8 cellular contexts compared by ENCODE assay signal in the genomic region with DNA sequence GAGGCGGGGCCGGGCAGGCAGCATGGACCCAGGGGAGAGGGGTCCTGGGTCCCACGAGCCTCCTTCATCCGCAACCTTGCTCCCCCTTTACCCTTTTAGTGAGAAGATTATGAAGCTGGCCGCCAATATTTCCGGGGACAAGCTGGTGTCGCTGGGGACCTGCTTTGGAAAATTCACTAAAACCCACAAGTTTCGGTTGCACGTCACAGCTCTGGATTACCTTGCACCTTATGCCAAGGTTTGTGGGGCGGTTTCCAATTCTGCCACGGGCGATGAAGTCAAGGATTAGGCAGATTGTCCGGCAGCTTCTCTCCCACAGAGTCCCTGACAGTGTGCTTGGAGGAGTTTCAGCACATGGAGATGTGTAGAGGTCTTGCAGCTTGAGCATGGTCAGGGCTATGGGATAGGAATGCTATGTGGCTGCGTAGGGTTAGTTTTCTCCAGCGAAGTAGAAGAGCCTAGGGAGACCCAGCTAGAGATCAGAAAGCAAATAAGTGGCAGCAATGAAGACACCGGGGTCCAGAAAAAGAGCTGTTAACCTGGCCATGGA. TPM values are rescaled to one million over a fixed set of nuclear protein-coding genes. Genes with fewer than 3 reads are reported as not detected.
A peak's percentile ranks its signal among the peaks of the same experiment; 100 is the strongest.
DNase-seq lines count a peak whose midpoint lies in the region; ATAC-seq and TF ChIP-seq lines count a peak whose summit lies in the region.

No MANE protein-coding gene starts in this region.

- H3K9me3 Mint-ChIP-seq in progenitor cell of endocrine pancreas (ENCODE audit: low read depth) = no peaks in the 10 kb centered on the region

- no peaks in the 10 kb centered on the region for H3K27me3 Mint-ChIP-seq in progenitor cell of endocrine pancreas

- H3K4me3 Mint-ChIP-seq in progenitor cell of endocrine pancreas (ENCODE audit: low read depth) = peak overlapping the region; percentile 100

- peaks cover 26% of the 10 kb centered on the region for H3K4me1 Mint-ChIP-seq in progenitor cell of endocrine pancreas (ENCODE audit: low read depth)

- peak overlapping the region; percentile 98 for H3K27ac Mint-ChIP-seq in progenitor cell of endocrine pancreas

- ATAC-seq in GM21723 (IDR thresholded peaks at IDR 0.05; ENCODE audit: unreplicated experiment) (peak; percentile 5), SK-N-SH treated with all-trans-retinoic acid at 6 μM for 48 hours (peak; percentile 30), esophagus mucosa (peak; percentile 31), HG02623 (IDR thresholded peaks at IDR 0.05; ENCODE audit: unreplicated experiment) (no peak), HG03342 (IDR thresholded peaks at IDR 0.05; ENCODE audit: unreplicated experiment) (no peak)

- DNase-seq in progenitor cell of endocrine pancreas (ENCODE audit: low spot score, unreplicated experiment) (no peak), NOMO-1 (lab: John Stamatoyannopoulos, UW; ENCODE audit: unreplicated experiment in 2 of 2) (no peak), NCI-H1436 (lab: John Stamatoyannopoulos, UW) (no peak)

- H3K36me3 Mint-ChIP-seq in progenitor cell of endocrine pancreas (ENCODE audit: insufficient read depth) = peaks cover 10% of the 10 kb centered on the region

- TF ChIP-seq CTCF in progenitor cell of endocrine pancreas (IDR thresholded peaks at IDR 0.05; ENCODE audit: unreplicated experiment) = no peak

TF ChIP-seq in SK-N-SH treated with all-trans-retinoic acid at 6 μM for 48 hours, 23 proteins besides CTCF, POLR2A, EP300 and RAD21:
- TF ChIP-seq GLIS3 (CRISPR knock-in tag; IDR thresholded peaks at IDR 0.05) (no peak), TCF4 (CRISPR knock-in tag; IDR thresholded peaks at IDR 0.05; ENCODE audit: borderline replicate concordance) (no peak), ISL1 (CRISPR knock-in tag; IDR thresholded peaks at IDR 0.05) (no peak), ARNTL (CRISPR knock-in tag; IDR thresholded peaks at IDR 0.05; ENCODE audit: borderline replicate concordance, low read depth) (no peak), ZNF8 (CRISPR knock-in tag; IDR thresholded peaks at IDR 0.05) (no peak), ZNF70 (CRISPR knock-in tag; IDR thresholded peaks at IDR 0.05) (no peak), ZNF565 (CRISPR knock-in tag; conservative IDR thresholded peaks at IDR 0.05; ENCODE audit: low read depth) (no peak), TOX (CRISPR knock-in tag; IDR thresholded peaks at IDR 0.05; ENCODE audit: borderline replicate concordance) (no peak), CSDC2 (CRISPR knock-in tag; IDR thresholded peaks at IDR 0.05) (no peak), TSHZ2 (CRISPR knock-in tag; IDR thresholded peaks at IDR 0.05) (no peak), ZFP3 (CRISPR knock-in tag; IDR thresholded peaks at IDR 0.05) (no peak), SNAI2 (CRISPR knock-in tag; IDR thresholded peaks at IDR 0.05) (no peak), ESRRG (CRISPR knock-in tag; IDR thresholded peaks at IDR 0.05) (no peak)
- TF ChIP-seq, protein P1, sequence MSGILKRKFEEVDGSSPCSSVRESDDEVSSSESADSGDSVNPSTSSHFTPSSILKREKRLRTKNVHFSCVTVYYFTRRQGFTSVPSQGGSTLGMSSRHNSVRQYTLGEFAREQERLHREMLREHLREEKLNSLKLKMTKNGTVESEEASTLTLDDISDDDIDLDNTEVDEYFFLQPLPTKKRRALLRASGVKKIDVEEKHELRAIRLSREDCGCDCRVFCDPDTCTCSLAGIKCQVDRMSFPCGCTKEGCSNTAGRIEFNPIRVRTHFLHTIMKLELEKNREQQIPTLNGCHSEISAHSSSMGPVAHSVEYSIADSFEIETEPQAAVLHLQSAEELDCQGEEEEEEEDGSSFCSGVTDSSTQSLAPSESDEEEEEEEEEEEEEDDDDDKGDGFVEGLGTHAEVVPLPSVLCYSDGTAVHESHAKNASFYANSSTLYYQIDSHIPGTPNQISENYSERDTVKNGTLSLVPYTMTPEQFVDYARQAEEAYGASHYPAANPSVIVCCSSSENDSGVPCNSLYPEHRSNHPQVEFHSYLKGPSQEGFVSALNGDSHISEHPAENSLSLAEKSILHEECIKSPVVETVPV (CRISPR knock-in tag; IDR thresholded peaks at IDR 0.05) = no peak
- TF ChIP-seq, protein P2, sequence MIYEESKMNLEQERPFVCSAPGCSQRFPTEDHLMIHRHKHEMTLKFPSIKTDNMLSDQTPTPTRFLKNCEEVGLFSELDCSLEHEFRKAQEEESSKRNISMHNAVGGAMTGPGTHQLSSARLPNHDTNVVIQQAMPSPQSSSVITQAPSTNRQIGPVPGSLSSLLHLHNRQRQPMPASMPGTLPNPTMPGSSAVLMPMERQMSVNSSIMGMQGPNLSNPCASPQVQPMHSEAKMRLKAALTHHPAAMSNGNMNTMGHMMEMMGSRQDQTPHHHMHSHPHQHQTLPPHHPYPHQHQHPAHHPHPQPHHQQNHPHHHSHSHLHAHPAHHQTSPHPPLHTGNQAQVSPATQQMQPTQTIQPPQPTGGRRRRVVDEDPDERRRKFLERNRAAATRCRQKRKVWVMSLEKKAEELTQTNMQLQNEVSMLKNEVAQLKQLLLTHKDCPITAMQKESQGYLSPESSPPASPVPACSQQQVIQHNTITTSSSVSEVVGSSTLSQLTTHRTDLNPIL (CRISPR knock-in tag; IDR thresholded peaks at IDR 0.05; ENCODE audit: low read depth) = no peak
- TF ChIP-seq, protein P3, sequence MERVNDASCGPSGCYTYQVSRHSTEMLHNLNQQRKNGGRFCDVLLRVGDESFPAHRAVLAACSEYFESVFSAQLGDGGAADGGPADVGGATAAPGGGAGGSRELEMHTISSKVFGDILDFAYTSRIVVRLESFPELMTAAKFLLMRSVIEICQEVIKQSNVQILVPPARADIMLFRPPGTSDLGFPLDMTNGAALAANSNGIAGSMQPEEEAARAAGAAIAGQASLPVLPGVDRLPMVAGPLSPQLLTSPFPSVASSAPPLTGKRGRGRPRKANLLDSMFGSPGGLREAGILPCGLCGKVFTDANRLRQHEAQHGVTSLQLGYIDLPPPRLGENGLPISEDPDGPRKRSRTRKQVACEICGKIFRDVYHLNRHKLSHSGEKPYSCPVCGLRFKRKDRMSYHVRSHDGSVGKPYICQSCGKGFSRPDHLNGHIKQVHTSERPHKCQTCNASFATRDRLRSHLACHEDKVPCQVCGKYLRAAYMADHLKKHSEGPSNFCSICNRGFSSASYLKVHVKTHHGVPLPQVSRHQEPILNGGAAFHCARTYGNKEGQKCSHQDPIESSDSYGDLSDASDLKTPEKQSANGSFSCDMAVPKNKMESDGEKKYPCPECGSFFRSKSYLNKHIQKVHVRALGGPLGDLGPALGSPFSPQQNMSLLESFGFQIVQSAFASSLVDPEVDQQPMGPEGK (CRISPR knock-in tag; IDR thresholded peaks at IDR 0.05; ENCODE audit: borderline replicate concordance) = no peak
- TF ChIP-seq, protein P4, sequence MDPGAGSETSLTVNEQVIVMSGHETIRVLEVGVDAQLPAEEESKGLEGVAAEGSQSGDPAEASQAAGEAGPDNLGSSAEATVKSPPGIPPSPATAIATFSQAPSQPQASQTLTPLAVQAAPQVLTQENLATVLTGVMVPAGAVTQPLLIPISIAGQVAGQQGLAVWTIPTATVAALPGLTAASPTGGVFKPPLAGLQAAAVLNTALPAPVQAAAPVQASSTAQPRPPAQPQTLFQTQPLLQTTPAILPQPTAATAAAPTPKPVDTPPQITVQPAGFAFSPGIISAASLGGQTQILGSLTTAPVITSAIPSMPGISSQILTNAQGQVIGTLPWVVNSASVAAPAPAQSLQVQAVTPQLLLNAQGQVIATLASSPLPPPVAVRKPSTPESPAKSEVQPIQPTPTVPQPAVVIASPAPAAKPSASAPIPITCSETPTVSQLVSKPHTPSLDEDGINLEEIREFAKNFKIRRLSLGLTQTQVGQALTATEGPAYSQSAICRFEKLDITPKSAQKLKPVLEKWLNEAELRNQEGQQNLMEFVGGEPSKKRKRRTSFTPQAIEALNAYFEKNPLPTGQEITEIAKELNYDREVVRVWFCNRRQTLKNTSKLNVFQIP (CRISPR knock-in tag; IDR thresholded peaks at IDR 0.05; ENCODE audit: borderline replicate concordance, low read depth) = no peak

RNA-seq across cellular contexts. Expression of gene NIP7, which starts 0.6 kb away (rescaled TPM):
- 29.0 TPM for total RNA-seq in esophagus mucosa
- total RNA-seq in progenitor cell of endocrine pancreas = 22.9 and 23.8 TPM in 2 replicates

RNA-seq across cellular contexts. Expression of gene COG8, which starts 0.8 kb away (rescaled TPM):
- total RNA-seq in esophagus mucosa = 18.4 TPM
- total RNA-seq in progenitor cell of endocrine pancreas = 55.2 and 58.6 TPM in 2 replicates

RNA-seq across cellular contexts. Expression of gene PDF, which starts 9.8 kb away (rescaled TPM):
- total RNA-seq in esophagus mucosa (11.3 TPM), progenitor cell of endocrine pancreas (13.0 and 14.4 TPM in 2 replicates)

RNA-seq across cellular contexts. Expression of gene TMED6, which starts 11.4 kb away (rescaled TPM):
- total RNA-seq in esophagus mucosa (0.52 TPM), progenitor cell of endocrine pancreas (2.6 and 3.6 TPM in 2 replicates)

RNA-seq across cellular contexts. Expression of gene VPS4A, which starts 29.0 kb away (rescaled TPM):
- total RNA-seq in esophagus mucosa (21.0 TPM), progenitor cell of endocrine pancreas (21.2 and 25.2 TPM in 2 replicates)

Comparison
In these comparisons a context has a peak if more than half of its experiments do, and no peak if none do; other contexts are left out.
1. ATAC-seq: peak in GM21723 (single experiment), SK-N-SH treated with all-trans-retinoic acid at 6 μM for 48 hours (single experiment) and esophagus mucosa (single experiment); none in HG02623 (single experiment) and HG03342 (single experiment).